Comparison of ENCODE assay signal across 26 cellular contexts in genomic region chr3:13220991-13221390, GRCh38.
"Had no signal": no experiment of that assay in that cellular context is flagged by ENCODE, and none has a peak within 500 bp of the region (broad histone marks: within the 10 kb centered on the region; RNA-seq: fewer than 3 reads in every experiment).

No MANE protein-coding gene starts in this region.

- H3K27me3 ChIP-seq: Peyer's patch had no signal

- H3K4me1 Mint-ChIP-seq: activated B cell treated with CpG ODN at 0.5 μM for 24 hours; activated naive CD8-positive, alpha-beta T cell treated with anti-CD3 and anti-CD28 coated beads, Interleukin-2, amount 50 U/mL, for 24 hours had no signal

- H3K36me3 ChIP-seq: Peyer's patch had no signal

- H3K9me3 ChIP-seq: Peyer's patch had no signal

- H3K27ac ChIP-seq: Peyer's patch had no signal

- H3K36me3 Mint-ChIP-seq: activated CD8-positive, alpha-beta memory T cell treated with anti-CD3 and anti-CD28 coated beads, Interleukin-2, amount 10 ng/mL, durations not matched to agents 7 days and 5 days; activated naive CD4-positive, alpha-beta T cell treated with anti-CD3 and anti-CD28 coated beads, Interleukin-2, amount 50 U/mL, for 72 hours had no signal

- H3K4me1 ChIP-seq: Peyer's patch had no signal

- H3K9me3 Mint-ChIP-seq: activated B cell treated with CpG ODN at 0.5 μM for 24 hours; activated CD4-positive, alpha-beta T cell treated with anti-CD3 and anti-CD28 coated beads, Interleukin-2, amount 10 ng/mL, durations not matched to agents 24 days and 14 days; activated naive CD4-positive, alpha-beta T cell treated with anti-CD3 and anti-CD28 coated beads, Interleukin-2, amount 50 U/mL, for 72 hours; activated naive CD8-positive, alpha-beta T cell treated with anti-CD3 and anti-CD28 coated beads, Interleukin-2, amount 50 U/mL, for 24 hours; activated T-cell treated with anti-CD3 and anti-CD28 coated beads, Interleukin-2, amount 50 U/mL, for 24 hours; activated T-helper 1 cell treated with anti-CD3 and anti-CD28 coated beads, Interleukin-12 subunit alpha, Interleukin-12 subunit beta, Interleukin-2, Interleukin-4 antibody, amounts not matched to agents 30 ng/mL and 10 ng/mL and 1 ng/mL, durations not matched to agents 14 hours and 24 hours and 36 hours had no signal

- H3K27ac Mint-ChIP-seq: activated B cell treated with CpG ODN at 0.5 μM for 24 hours; activated CD4-positive, alpha-beta T cell treated with anti-CD3 and anti-CD28 coated beads, Interleukin-2, amount 10 ng/mL, durations not matched to agents 24 days and 14 days; activated CD8-positive, alpha-beta memory T cell treated with anti-CD3 and anti-CD28 coated beads, Interleukin-2, amount 10 ng/mL, durations not matched to agents 7 days and 5 days; activated naive CD4-positive, alpha-beta T cell treated with anti-CD3 and anti-CD28 coated beads, Interleukin-2, amount 50 U/mL, for 72 hours; activated naive CD8-positive, alpha-beta T cell treated with anti-CD3 and anti-CD28 coated beads, Interleukin-2, amount 50 U/mL, for 24 hours; activated T-cell treated with anti-CD3 and anti-CD28 coated beads, Interleukin-2, amount 50 U/mL, for 24 hours; activated T-helper 1 cell treated with anti-CD3 and anti-CD28 coated beads, Interleukin-12 subunit alpha, Interleukin-12 subunit beta, Interleukin-2, Interleukin-4 antibody, amounts not matched to agents 30 ng/mL and 10 ng/mL and 1 ng/mL, durations not matched to agents 14 hours and 24 hours and 36 hours; T-helper 17 cell had no signal

- DNase-seq: activated B cell treated with CpG ODN at 0.5 μM for 24 hours; activated CD4-positive, alpha-beta T cell treated with anti-CD3 and anti-CD28 coated beads for 1 hour; activated CD4-positive, alpha-beta T cell treated with anti-CD3 and anti-CD28 coated beads, Interleukin-2, amount 10 ng/mL, durations not matched to agents 24 days and 14 days; activated CD4-positive, alpha-beta T cell treated with anti-CD3 and anti-CD28 coated beads, Interleukin-2, amount 50 U/mL, for 48 hours; activated CD8-positive, alpha-beta memory T cell treated with anti-CD3 and anti-CD28 coated beads, Interleukin-2, amount 10 ng/mL, durations not matched to agents 7 days and 5 days; activated effector memory CD4-positive, alpha-beta T cell treated with anti-CD3 and anti-CD28 coated beads, Interleukin-2, amount 50 U/mL, for 16 hours; activated naive CD4-positive, alpha-beta T cell treated with Interleukin-2 at 50 U/mL for 16 hours; activated naive CD8-positive, alpha-beta T cell treated with anti-CD3 and anti-CD28 coated beads, Interleukin-2, amount 50 U/mL, for 24 hours; activated T-cell treated with anti-CD3 and anti-CD28 coated beads, Interleukin-2, amount 50 U/mL, for 24 hours; amygdala; cerebellar nuclear complex; KG1; MV-4-11; NCI-H1105; NCI-H1436; NCI-H1694 treated with DMSO at 0.1 percent for 48 hours; NCI-H2029 treated with DMSO at 0.1 percent for 48 hours; NCI-H510A treated with DMSO at 0.1 percent for 48 hours; NCI-H69; NK-92 treated with Interleukin-12 subunit alpha and Interleukin-12 subunit beta, amount 100 ng/mL, for 24 hours; Peyer's patch; SIG-M5; T-helper 17 cell; T-helper 9 cell had no signal

- H3K27me3 Mint-ChIP-seq: activated CD4-positive, alpha-beta T cell treated with anti-CD3 and anti-CD28 coated beads, Interleukin-2, amount 10 ng/mL, durations not matched to agents 24 days and 14 days; activated CD8-positive, alpha-beta memory T cell treated with anti-CD3 and anti-CD28 coated beads, Interleukin-2, amount 10 ng/mL, durations not matched to agents 7 days and 5 days; activated naive CD8-positive, alpha-beta T cell treated with anti-CD3 and anti-CD28 coated beads, Interleukin-2, amount 50 U/mL, for 24 hours; activated T-cell treated with anti-CD3 and anti-CD28 coated beads, Interleukin-2, amount 50 U/mL, for 24 hours; T-helper 17 cell had no signal

- ATAC-seq: activated CD8-positive, alpha-beta memory T cell treated with anti-CD3 and anti-CD28 coated beads, Interleukin-2, amount 10 ng/mL, durations not matched to agents 7 days and 5 days; activated naive CD4-positive, alpha-beta T cell treated with anti-CD3 and anti-CD28 coated beads, Interleukin-2, amount 50 U/mL, for 72 hours; activated naive CD8-positive, alpha-beta T cell treated with anti-CD3 and anti-CD28 coated beads, Interleukin-2, amount 50 U/mL, for 24 hours; T-helper 17 cell had no signal

- H3K4me3 Mint-ChIP-seq: activated B cell treated with CpG ODN at 0.5 μM for 24 hours; activated CD4-positive, alpha-beta T cell treated with anti-CD3 and anti-CD28 coated beads, Interleukin-2, amount 10 ng/mL, durations not matched to agents 24 days and 14 days; activated CD8-positive, alpha-beta memory T cell treated with anti-CD3 and anti-CD28 coated beads, Interleukin-2, amount 10 ng/mL, durations not matched to agents 7 days and 5 days; activated naive CD8-positive, alpha-beta T cell treated with anti-CD3 and anti-CD28 coated beads, Interleukin-2, amount 50 U/mL, for 24 hours; activated T-cell treated with anti-CD3 and anti-CD28 coated beads, Interleukin-2, amount 50 U/mL, for 24 hours; activated T-helper 1 cell treated with anti-CD3 and anti-CD28 coated beads, Interleukin-12 subunit alpha, Interleukin-12 subunit beta, Interleukin-2, Interleukin-4 antibody, amounts not matched to agents 30 ng/mL and 10 ng/mL and 1 ng/mL, durations not matched to agents 14 hours and 24 hours and 36 hours; T-helper 17 cell had no signal

- H3K4me3 ChIP-seq: Peyer's patch had no signal
